10 cellular contexts compared by ENCODE assay signal in the genomic region with DNA sequence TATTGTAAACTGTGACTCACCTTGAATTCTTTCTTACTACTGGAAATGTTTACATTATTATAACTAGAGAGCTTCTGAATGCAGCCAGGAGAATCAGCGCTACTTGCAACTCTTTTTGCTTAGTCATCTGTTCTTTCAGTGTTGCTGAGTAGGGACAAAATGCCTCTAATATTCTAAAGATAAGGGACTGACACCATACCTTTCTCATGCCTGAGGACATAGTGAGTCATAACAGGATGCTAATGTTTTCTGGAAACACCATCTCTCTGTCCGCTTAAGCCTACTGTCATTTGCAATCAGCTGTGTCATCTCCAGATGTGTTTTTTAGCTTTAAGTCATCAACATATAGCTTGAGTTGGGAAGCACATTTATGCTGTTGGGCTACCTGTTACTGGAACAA.
A peak's percentile ranks its signal among the peaks of the same experiment; 100 is the strongest.
DNase-seq lines count a peak whose midpoint lies in the region; ATAC-seq and TF ChIP-seq lines count a peak whose summit lies in the region.
"Had no signal": no experiment of that assay in that cellular context is flagged by ENCODE, and none has a peak within 500 bp of the region (broad histone marks: within the 10 kb centered on the region; RNA-seq: fewer than 3 reads in every experiment).

No MANE protein-coding gene starts in this region.

- peak; percentile 54 for DNase-seq in epithelial cell of prostate (ENCODE audit: low read depth, low spot score)
- no peak for DNase-seq in sigmoid colon
- no peak for DNase-seq in GF-D8 (lab: John Stamatoyannopoulos, UW)
- DNase-seq in NCI-H2171 (lab: John Stamatoyannopoulos, UW): no peak
- DNase-seq in stimulated activated CD4-positive, alpha-beta T cell treated with anti-CD3 and anti-CD28 coated beads, Interleukin-4, amount 100 ng/mL, for 24 hours: no peak
- DNase-seq: NCI-H510A; stimulated activated CD4-positive, alpha-beta T cell treated with anti-CD3 and anti-CD28 coated beads, Interleukin-4, amount 100 ng/mL, for 4 hours had no signal

- no peak overlapping the region for H3K4me3 ChIP-seq in sigmoid colon

- no peaks in the 10 kb centered on the region for H3K9me3 ChIP-seq in sigmoid colon

- peak; percentile 94 for ATAC-seq in GM18499 (IDR thresholded peaks at IDR 0.05; ENCODE audit: insufficient read depth, unreplicated experiment)
- peak; percentile 85 for ATAC-seq in GM21576 (IDR thresholded peaks at IDR 0.05; ENCODE audit: unreplicated experiment)
- peak; percentile 70 for ATAC-seq in HG03457 (IDR thresholded peaks at IDR 0.05; ENCODE audit: unreplicated experiment)

- TF ChIP-seq EP300 in sigmoid colon (IDR thresholded peaks at IDR 0.05): no peak

- no peak for TF ChIP-seq CTCF in sigmoid colon (IDR thresholded peaks at IDR 0.05)

- intact Hi-C loops in sigmoid colon (cut with DNase I): no loop called here

- H3K27ac ChIP-seq in epithelial cell of prostate: no peak overlapping the region
- H3K27ac ChIP-seq in sigmoid colon: no peak overlapping the region

- H3K36me3 ChIP-seq in sigmoid colon: no peaks in the 10 kb centered on the region

- H3K4me1 ChIP-seq in sigmoid colon: no peaks in the 10 kb centered on the region

- no peaks in the 10 kb centered on the region for H3K27me3 ChIP-seq in sigmoid colon

- no peak for TF ChIP-seq POLR2A in sigmoid colon (IDR thresholded peaks at IDR 0.05)

- WGBS in sigmoid colon, 2 donors: 60 to 82% methylated on average over 2 of the region's 2 CpGs
